ENCODE assay signal across 8 cellular contexts in the genomic region with DNA sequence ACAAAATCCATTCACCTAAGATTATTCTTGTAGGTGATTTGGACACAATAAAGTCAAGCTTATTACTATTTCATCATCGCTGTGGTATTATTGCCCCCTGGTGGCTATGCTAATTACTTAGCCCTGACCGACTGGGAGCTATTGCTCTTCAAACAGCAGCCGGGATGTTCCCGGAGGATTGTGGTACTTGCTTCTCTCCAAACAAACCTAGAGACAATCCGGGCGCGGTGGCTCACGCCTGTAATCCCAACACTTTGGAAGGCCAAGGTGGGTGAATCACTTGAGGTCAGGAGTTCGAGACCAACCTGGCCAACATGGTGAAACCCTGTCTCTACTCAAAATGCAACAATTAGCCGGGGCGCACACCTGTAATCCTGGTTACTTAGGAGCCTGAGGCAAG. TPM values are rescaled to one million over a fixed set of nuclear protein-coding genes. Genes with fewer than 3 reads are reported as not detected.
DNase-seq lines count a peak whose midpoint lies in the region; ATAC-seq and TF ChIP-seq lines count a peak whose summit lies in the region.

No MANE protein-coding gene starts in this region.

- ATAC-seq in CD4-positive, CD25-positive, alpha-beta regulatory T cell (ENCODE audit: low read depth in 2 of 2): no peak
- peak; percentile 28 for ATAC-seq in stimulated activated naive CD8-positive, alpha-beta T cell treated with anti-CD3 and anti-CD28 coated beads, Interleukin-15, Interleukin-2, amounts not matched to agents 100 U/mL and 50 U/mL, for 24 hours

- no peaks in the 10 kb centered on the region for H3K36me3 ChIP-seq in CD4-positive, CD25-positive, alpha-beta regulatory T cell (ENCODE audit: control insufficient read depth, insufficient read depth, low read length)

- H3K9me3 Mint-ChIP-seq in CD4-positive, CD25-positive, alpha-beta regulatory T cell: peaks cover 0 to 7% (median 4%) of the 10 kb centered on the region in 7 donors

- H3K27ac Mint-ChIP-seq in CD4-positive, CD25-positive, alpha-beta regulatory T cell: no peak overlapping the region

- H3K4me3 Mint-ChIP-seq in CD4-positive, CD25-positive, alpha-beta regulatory T cell: no peak overlapping the region

- peak; percentile 67 for TF ChIP-seq CTCF in astrocyte of the spinal cord (IDR thresholded peaks at IDR 0.05; ENCODE audit: low read depth, low read length)

- H3K27me3 Mint-ChIP-seq in CD4-positive, CD25-positive, alpha-beta regulatory T cell: peaks cover 17% of the 10 kb centered on the region

- in situ Hi-C loops in astrocyte of the spinal cord (cut with HindIII; ENCODE audit: low sequenced_read_pairs): no loop called here

- H3K4me1 Mint-ChIP-seq in CD4-positive, CD25-positive, alpha-beta regulatory T cell: no peaks in the 10 kb centered on the region

- peaks cover 0 to 7% of the 10 kb centered on the region in 2 experiments for H3K9me3 ChIP-seq in CD4-positive, CD25-positive, alpha-beta regulatory T cell (ENCODE audit: control insufficient read depth in 2 of 2, low read length in 2 of 2)

- no peaks in the 10 kb centered on the region for H3K36me3 Mint-ChIP-seq in CD4-positive, CD25-positive, alpha-beta regulatory T cell

- H3K4me1 ChIP-seq in CD4-positive, CD25-positive, alpha-beta regulatory T cell (ENCODE audit: control insufficient read depth, insufficient read depth, low read length, poor library complexity, severe bottlenecking): no peaks in the 10 kb centered on the region

- DNase-seq in CD4-positive, CD25-positive, alpha-beta regulatory T cell: peak in 2 of 3 donors; percentile 9 to 24
- DNase-seq in GM19240 (ENCODE audit: insufficient read length, low spot score) (peak; percentile 11), NCI-H748 treated with DMSO at 0.1 percent for 48 hours (lab: John Stamatoyannopoulos, UW) (peak; percentile 74), astrocyte of the spinal cord (ENCODE audit: low read depth, low spot score) (peak; percentile 77), hypothalamus (lab: John Stamatoyannopoulos, UW) (peak in 28 of 51 donors; percentile 6 to 73 (median 31)), HuH-7.5 (ENCODE audit: low spot score) (no peak)
- peak; percentile 22 for DNase-seq in stimulated activated naive CD8-positive, alpha-beta T cell treated with anti-CD3 and anti-CD28 coated beads, Interleukin-15, Interleukin-2, amounts not matched to agents 100 U/mL and 50 U/mL, for 24 hours
- DNase-seq in NK-92 treated with Interleukin-12 subunit alpha and Interleukin-12 subunit beta, amount 100 ng/mL, for 24 hours (lab: John Stamatoyannopoulos, UW): no peak

- H3K27ac ChIP-seq in CD4-positive, CD25-positive, alpha-beta regulatory T cell (ENCODE audit: insufficient read depth, low read length, poor library complexity, severe bottlenecking): no peak overlapping the region

- no peak overlapping the region for H3K4me3 ChIP-seq in CD4-positive, CD25-positive, alpha-beta regulatory T cell (ENCODE audit: low read depth, low read length)
- no peak overlapping the region for H3K4me3 ChIP-seq in astrocyte of the spinal cord (ENCODE audit: low read depth, low read length)

- H3K27me3 ChIP-seq in CD4-positive, CD25-positive, alpha-beta regulatory T cell (ENCODE audit: control insufficient read depth, insufficient read depth, low read length): peaks cover 7% of the 10 kb centered on the region

RNA-seq across cellular contexts. Expression of a gene that starts 15.4 kb away (rescaled TPM):
- not detected for total RNA-seq in CD4-positive, CD25-positive, alpha-beta regulatory T cell
- not detected for polyA plus RNA-seq in CD4-positive, CD25-positive, alpha-beta regulatory T cell

Comparison
In these comparisons a context has a peak if more than half of its experiments do, and no peak if none do; other contexts are left out.
1. DNase-seq: peak in CD4-positive, CD25-positive, alpha-beta regulatory T cell (2 of 3), GM19240 (single experiment), NCI-H748 treated with DMSO at 0.1 percent for 48 hours (single experiment), astrocyte of the spinal cord (single experiment), hypothalamus (28 of 51) and stimulated activated naive CD8-positive, alpha-beta T cell treated with anti-CD3 and anti-CD28 coated beads, Interleukin-15, Interleukin-2, amounts not matched to agents 100 U/mL and 50 U/mL, for 24 hours (single experiment); none in NK-92 treated with Interleukin-12 subunit alpha and Interleukin-12 subunit beta, amount 100 ng/mL, for 24 hours (single experiment) and HuH-7.5 (single experiment).